Comparison of ENCODE assay signal across 28 cellular contexts in genomic region chr3:139269984-139270383, GRCh38.
DNase-seq lines count a peak whose midpoint lies in the region; ATAC-seq, FAIRE-seq and TF ChIP-seq lines count a peak whose summit lies in the region.
"Had no signal": no experiment of that assay in that cellular context is flagged by ENCODE, and none has a peak within 500 bp of the region (broad histone marks: within the 10 kb centered on the region; RNA-seq: fewer than 3 reads in every experiment).

No MANE protein-coding gene starts in this region.

- H3K36me3 ChIP-seq in K562 (ENCODE audit: control insufficient read depth, insufficient read depth, low read length) (no peaks in the 10 kb centered on the region), endodermal cell (ENCODE audit: control insufficient read depth, insufficient read depth, low read length) (no peaks in the 10 kb centered on the region)
- H3K36me3 ChIP-seq: BE2C, BLaER1 had no signal

- H3K4me1 ChIP-seq in K562 (replicated peaks in 1 of 2; ENCODE audit: control insufficient read depth in 2 of 2, insufficient read depth in 2 of 2, low read length in 2 of 2) (no peaks in the 10 kb centered on the region; a peak in 1 of 5 replicates), endodermal cell (ENCODE audit: control insufficient read depth, insufficient read depth, low read length) (no peaks in the 10 kb centered on the region)
- H3K4me1 ChIP-seq: BE2C, BLaER1 had no signal

- no peaks in the 10 kb centered on the region for H4K20me1 ChIP-seq in K562 (replicated peaks; ENCODE audit: control insufficient read depth, insufficient read depth, low read length)
- H4K20me1 ChIP-seq: BLaER1 had no signal

- H3K9me1 ChIP-seq in K562 (ENCODE audit: control insufficient read depth, insufficient read depth, low read length), result no peaks in the 10 kb centered on the region

- no peak overlapping the region for H3K27ac ChIP-seq in K562 (ENCODE audit: extremely low read depth, low read depth, low read length)
- H3K27ac ChIP-seq in coronary artery, result no peak overlapping the region
- no peak overlapping the region for H3K27ac ChIP-seq in endodermal cell (ENCODE audit: low read depth, low read length)
- H3K27ac ChIP-seq: BLaER1 had no signal

- no peaks in the 10 kb centered on the region for H3K36me3 Mint-ChIP-seq in endodermal cell (ENCODE audit: low read depth)
- H3K36me3 Mint-ChIP-seq: CD14-positive monocyte; CD4-positive, alpha-beta memory T cell; CD4-positive, CD25-positive, alpha-beta regulatory T cell; CD8-positive, alpha-beta memory T cell had no signal

- TF ChIP-seq EP300 in K562 (IDR thresholded peaks at IDR 0.05; ENCODE audit: low read length), result no peak

- H3K27ac Mint-ChIP-seq in endodermal cell, result no peak overlapping the region
- H3K27ac Mint-ChIP-seq: CD4-positive, alpha-beta memory T cell; CD4-positive, CD25-positive, alpha-beta regulatory T cell; CD8-positive, alpha-beta memory T cell had no signal

- no peaks in the 10 kb centered on the region for H3K79me2 ChIP-seq in K562 (ENCODE audit: control insufficient read depth, insufficient read depth, low read length)

- no peak overlapping the region for H3K9ac ChIP-seq in K562 (ENCODE audit: insufficient read depth in 1 of 2, low read depth in 2 of 2, low read length in 2 of 2)
- no peak overlapping the region for H3K9ac ChIP-seq in endodermal cell (ENCODE audit: extremely low read depth, low read length, poor library complexity, severe bottlenecking)
- H3K9ac ChIP-seq: BLaER1 had no signal

- no peak for DNase-seq in K562 (ENCODE audit: extremely low read depth in 1 of 4, low spot score in 3 of 4)
- peak; percentile 21 for DNase-seq in coronary artery (ENCODE audit: low spot score)
- peak; percentile 47 for DNase-seq in endodermal cell
- peak; percentile 57 for DNase-seq in mesenteric fat pad (ENCODE audit: low spot score)
- no peak for DNase-seq in GOT3 (lab: John Stamatoyannopoulos, UW)
- no peak for DNase-seq in HuH-7.5 (ENCODE audit: low spot score)
- DNase-seq in NCI-H1694 treated with DMSO at 0.1 percent for 48 hours (lab: John Stamatoyannopoulos, UW), result no peak
- DNase-seq: 8988T; ACHN; BE2C; C1 segment of cervical spinal cord; CD4-positive, alpha-beta memory T cell; CD4-positive, CD25-positive, alpha-beta regulatory T cell; CD8-positive, alpha-beta memory T cell; COR-L47; DMS 273 treated with DMSO at 0.1 percent for 48 hours; DMS153; DMS53; DMS79; DND-41; EL; GDM1 had no signal

- BruUV-seq in K562 (replicated peaks; lab: Mats Ljungman, UMichigan), result no TSS peak

- H3K27me3 Mint-ChIP-seq in endodermal cell (ENCODE audit: insufficient read depth), result peaks cover 7% of the 10 kb centered on the region
- H3K27me3 Mint-ChIP-seq: CD4-positive, CD25-positive, alpha-beta regulatory T cell had no signal

- H3K4me3 ChIP-seq in K562 (no peak overlapping the region), coronary artery (no peak overlapping the region), endodermal cell (ENCODE audit: low read length) (no peak overlapping the region)
- H3K4me3 ChIP-seq: BLaER1, GM12878 had no signal

- intact Hi-C loops in K562 (cut with micrococcal nuclease), result no loop called here

- H3K27me3 ChIP-seq in K562 (ENCODE audit: control insufficient read depth in 2 of 2, insufficient read depth in 2 of 2, low read length in 2 of 2) (no peaks in the 10 kb centered on the region), endodermal cell (ENCODE audit: control insufficient read depth, insufficient read depth, low read length, poor library complexity, severe bottlenecking) (peaks cover 3% of the 10 kb centered on the region)
- H3K27me3 ChIP-seq: BLaER1 had no signal

- TF ChIP-seq CTCF in K562 (IDR thresholded peaks at IDR 0.05 in 2 of 3, conservative IDR thresholded peaks at IDR 0.05 in 1 of 3; ENCODE audit: insufficient read depth in 2 of 3, low read depth in 1 of 3, low read length in 3 of 3), result no peak
- TF ChIP-seq CTCF in coronary artery (IDR thresholded peaks at IDR 0.05), result no peak
- no peak for TF ChIP-seq CTCF in endodermal cell (conservative IDR thresholded peaks at IDR 0.05)

- CTCF ChIA-PET in K562 (lab: Yijun Ruan, JAX; ENCODE audit: low intra/inter-chr PET ratio), result no interaction called here

- POLR2A ChIA-PET in K562 (lab: Yijun Ruan, JAX), result no interaction called here

- no peak overlapping the region for H3K4me3 Mint-ChIP-seq in endodermal cell
- H3K4me3 Mint-ChIP-seq: CD14-positive monocyte; CD4-positive, alpha-beta memory T cell; CD8-positive, alpha-beta memory T cell had no signal

- no peak overlapping the region for H3K4me2 ChIP-seq in K562 (ENCODE audit: insufficient read depth, low read length)
- H3K4me2 ChIP-seq: BLaER1 had no signal

- no peak for FAIRE-seq in K562 (lab: Jason Lieb, UNC)
- FAIRE-seq: A204.1, GM12878, GM19239 had no signal

- in situ Hi-C loops in K562 (cut with MboI), result no loop called here

- TF ChIP-seq POLR2A in K562 (conservative IDR thresholded peaks at IDR 0.05), result no peak

- H3K4me1 Mint-ChIP-seq in endodermal cell, result no peaks in the 10 kb centered on the region
- H3K4me1 Mint-ChIP-seq: CD14-positive monocyte; CD4-positive, alpha-beta memory T cell; CD4-positive, CD25-positive, alpha-beta regulatory T cell; CD8-positive, alpha-beta memory T cell had no signal

- H3K9me3 ChIP-seq in K562 (replicated peaks; ENCODE audit: control insufficient read depth, insufficient read depth, low read depth, low read length) (no peaks in the 10 kb centered on the region), endodermal cell (ENCODE audit: control insufficient read depth, low read length) (peaks cover 7% of the 10 kb centered on the region)
- H3K9me3 ChIP-seq: BE2C, BLaER1 had no signal

- ATAC-seq in K562 (peak; percentile 47), HG02981 (IDR thresholded peaks at IDR 0.05; ENCODE audit: unreplicated experiment) (no peak)
- ATAC-seq: GM12878 had no signal

- WGBS in K562 (ENCODE audit: insufficient coverage, low coverage, missing lambda C conversion rate), result 10% methylated on average over 2 of the region's 2 CpGs
- WGBS in endodermal cell (ENCODE audit: insufficient coverage in 1 of 2, insufficient read length in 1 of 2), 2 experiments, result 91 to 100% methylated on average over 1 to 2 of the region's 2 CpGs

- H2AFZ ChIP-seq in K562 (ENCODE audit: low read depth, low read length), result peak overlapping the region; percentile 47

- H3K9me3 Mint-ChIP-seq in endodermal cell, result no peaks in the 10 kb centered on the region
- H3K9me3 Mint-ChIP-seq: CD4-positive, CD25-positive, alpha-beta regulatory T cell; CD8-positive, alpha-beta memory T cell had no signal

- no peak for TF ChIP-seq RAD21 in K562 (CRISPR knock-in tag; conservative IDR thresholded peaks at IDR 0.05 in 1 of 2, IDR thresholded peaks at IDR 0.05 in 1 of 2)

TF ChIP-seq in K562, 482 proteins besides CTCF, POLR2A, EP300 and RAD21:
- no peak for TF ChIP-seq ATF2 (CRISPR knock-in tag; IDR thresholded peaks at IDR 0.05)
- no peak for TF ChIP-seq MAFK (IDR thresholded peaks at IDR 0.05; ENCODE audit: low read length)
- no peak for TF ChIP-seq ZNF592 (IDR thresholded peaks at IDR 0.05)
- TF ChIP-seq NFXL1 (CRISPR knock-in tag; IDR thresholded peaks at IDR 0.05), result no peak
- TF ChIP-seq RFX5 (IDR thresholded peaks at IDR 0.05; ENCODE audit: low read depth, low read length), result no peak

Comparison
In these comparisons a context has a peak if more than half of its experiments do, and no peak if none do; other contexts are left out.
1. DNase-seq: peak in coronary artery (single experiment), endodermal cell (single experiment) and mesenteric fat pad (single experiment); none in K562 (0 of 4), GOT3 (single experiment), HuH-7.5 (single experiment) and NCI-H1694 treated with DMSO at 0.1 percent for 48 hours (single experiment).